Comparison of ENCODE assay signal across 14 cellular contexts in genomic region chr4:79898055-79898454, GRCh38.
DNase-seq lines count a peak whose midpoint lies in the region; ATAC-seq and TF ChIP-seq lines count a peak whose summit lies in the region.
"Had no signal": no experiment of that assay in that cellular context is flagged by ENCODE, and none has a peak within 500 bp of the region (broad histone marks: within the 10 kb centered on the region; RNA-seq: fewer than 3 reads in every experiment).

No MANE protein-coding gene starts in this region.

- H3K4me1 ChIP-seq in adipocyte (ENCODE audit: control insufficient read depth, insufficient read depth, low read length) = peaks cover 16% of the 10 kb centered on the region
- H3K4me1 ChIP-seq in transverse colon = no peaks in the 10 kb centered on the region
- H3K4me1 ChIP-seq: Caco-2 had no signal

- in situ Hi-C loops in transverse colon (cut with MboI; ENCODE audit: low pct_ligation_motif_present in 1 of 4, low pct_unique_long_range_greater_than_20kb in 1 of 4, low sequenced_read_pairs in 3 of 4) = no loop called here

- H3K9ac ChIP-seq in adipocyte (ENCODE audit: low read length) = no peak overlapping the region

- H3K27me3 ChIP-seq in adipocyte (replicated peaks; ENCODE audit: control insufficient read depth, insufficient read depth, low read length) (no peaks in the 10 kb centered on the region), transverse colon (no peaks in the 10 kb centered on the region)

- no peaks in the 10 kb centered on the region for H3K9me3 ChIP-seq in adipocyte (ENCODE audit: control insufficient read depth, low read length)
- H3K9me3 ChIP-seq in transverse colon = no peaks in the 10 kb centered on the region
- H3K9me3 ChIP-seq: Caco-2, HAP-1 had no signal

- peaks cover 12% of the 10 kb centered on the region for H3K27me3 Mint-ChIP-seq in activated T-cell treated with anti-CD3 and anti-CD28 coated beads, Interleukin-2, amount 50 U/mL, for 72 hours (ENCODE audit: low read depth)
- H3K27me3 Mint-ChIP-seq in CD14-positive monocyte (ENCODE audit: low read depth in 3 of 3) = peaks cover 0 to 3% (median 0%) of the 10 kb centered on the region in 3 donors

- TF ChIP-seq CTCF in LNCaP clone FGC (IDR thresholded peaks at IDR 0.05; ENCODE audit: control insufficient read depth, extremely low read depth, insufficient read depth) = no peak
- TF ChIP-seq CTCF in transverse colon (IDR thresholded peaks at IDR 0.05) = no peak
- no peak for TF ChIP-seq CTCF in CD14-positive monocyte (IDR thresholded peaks at IDR 0.05)

- WGBS in transverse colon (ENCODE audit: low coverage in 1 of 2), 2 donors = 52 to 62% methylated on average over 2 of the region's 2 CpGs

- TF ChIP-seq EP300 in transverse colon (IDR thresholded peaks at IDR 0.05; ENCODE audit: low read depth) = no peak

- H3K27ac ChIP-seq in transverse colon = no peak overlapping the region

- intact Hi-C loops in transverse colon (cut with DNase I; ENCODE audit: low total_unique reads) = no loop called here
- intact Hi-C loops in CD14-positive monocyte (cut with micrococcal nuclease) = no loop called here

- H3K4me3 Mint-ChIP-seq in activated T-cell treated with anti-CD3 and anti-CD28 coated beads, Interleukin-2, amount 50 U/mL, for 72 hours = no peak overlapping the region
- H3K4me3 Mint-ChIP-seq in CD14-positive monocyte = no peak overlapping the region
- H3K4me3 Mint-ChIP-seq: CD4-positive, CD25-positive, alpha-beta regulatory T cell; CD8-positive, alpha-beta T cell had no signal

- H3K36me3 Mint-ChIP-seq in activated T-cell treated with anti-CD3 and anti-CD28 coated beads, Interleukin-2, amount 50 U/mL, for 72 hours (ENCODE audit: insufficient read depth in 2 of 2) = no peaks in the 10 kb centered on the region
- H3K36me3 Mint-ChIP-seq in CD14-positive monocyte = peaks cover 1 to 5% of the 10 kb centered on the region in 2 donors
- H3K36me3 Mint-ChIP-seq: CD4-positive, CD25-positive, alpha-beta regulatory T cell; CD8-positive, alpha-beta T cell had no signal

- no peaks in the 10 kb centered on the region for H3K4me1 Mint-ChIP-seq in activated T-cell treated with anti-CD3 and anti-CD28 coated beads, Interleukin-2, amount 50 U/mL, for 72 hours (ENCODE audit: low read depth)
- H3K4me1 Mint-ChIP-seq in CD14-positive monocyte = no peaks in the 10 kb centered on the region

- no peak for TF ChIP-seq POLR2A in transverse colon (IDR thresholded peaks at IDR 0.05)

- no peak for ATAC-seq in activated T-cell treated with anti-CD3 and anti-CD28 coated beads, Interleukin-2, amount 50 U/mL, for 72 hours (replicated peaks in 1 of 2)
- ATAC-seq: CD8-positive, alpha-beta T cell had no signal

- H3K27ac Mint-ChIP-seq in activated T-cell treated with anti-CD3 and anti-CD28 coated beads, Interleukin-2, amount 50 U/mL, for 72 hours = no peak overlapping the region
- H3K27ac Mint-ChIP-seq in CD14-positive monocyte = no peak overlapping the region
- H3K27ac Mint-ChIP-seq: CD4-positive, CD25-positive, alpha-beta regulatory T cell; CD8-positive, alpha-beta T cell had no signal

- DNase-seq in LNCaP clone FGC (ENCODE audit: low read depth) = peak; percentile 6
- DNase-seq in adipocyte (ENCODE audit: low read depth) = peak; percentile 21
- DNase-seq in fibroblast of peridontal ligament (ENCODE audit: extremely low read depth) = peak; percentile 10
- no peak for DNase-seq in activated T-cell treated with anti-CD3 and anti-CD28 coated beads, Interleukin-2, amount 50 U/mL, for 72 hours
- DNase-seq in transverse colon = no peak
- DNase-seq in CD14-positive monocyte (ENCODE audit: low spot score) = no peak
- DNase-seq: C1 segment of cervical spinal cord; Caco-2; CD4-positive, CD25-positive, alpha-beta regulatory T cell; CD8-positive, alpha-beta T cell; DMS153; DND-41; GOT3 had no signal

- H3K36me3 ChIP-seq in adipocyte (ENCODE audit: control insufficient read depth, insufficient read depth, low read length, severe bottlenecking) = peaks cover 3% of the 10 kb centered on the region
- H3K36me3 ChIP-seq in transverse colon = no peaks in the 10 kb centered on the region
- H3K36me3 ChIP-seq: HAP-1 had no signal

- H3K9me3 Mint-ChIP-seq in activated T-cell treated with anti-CD3 and anti-CD28 coated beads, Interleukin-2, amount 50 U/mL, for 72 hours = peaks cover 0 to 2% of the 10 kb centered on the region in 2 donors
- H3K9me3 Mint-ChIP-seq in CD14-positive monocyte = peaks cover 0 to 5% (median 0%) of the 10 kb centered on the region in 7 donors
- H3K9me3 Mint-ChIP-seq: CD8-positive, alpha-beta T cell had no signal

- H3K4me3 ChIP-seq in LNCaP clone FGC (ENCODE audit: low read depth, low read length) (no peak overlapping the region), adipocyte (ENCODE audit: low read length) (no peak overlapping the region), transverse colon (no peak overlapping the region)
- H3K4me3 ChIP-seq: HAP-1 had no signal

Comparison
In these comparisons a context has a peak if more than half of its experiments do, and no peak if none do; other contexts are left out.
1. DNase-seq: peak in LNCaP clone FGC (single experiment), adipocyte (single experiment) and fibroblast of peridontal ligament (single experiment); none in activated T-cell treated with anti-CD3 and anti-CD28 coated beads, Interleukin-2, amount 50 U/mL, for 72 hours (0 of 2), transverse colon (single experiment) and CD14-positive monocyte (single experiment).